Comparison of ENCODE assay signal across 8 cellular contexts in the genomic region with DNA sequence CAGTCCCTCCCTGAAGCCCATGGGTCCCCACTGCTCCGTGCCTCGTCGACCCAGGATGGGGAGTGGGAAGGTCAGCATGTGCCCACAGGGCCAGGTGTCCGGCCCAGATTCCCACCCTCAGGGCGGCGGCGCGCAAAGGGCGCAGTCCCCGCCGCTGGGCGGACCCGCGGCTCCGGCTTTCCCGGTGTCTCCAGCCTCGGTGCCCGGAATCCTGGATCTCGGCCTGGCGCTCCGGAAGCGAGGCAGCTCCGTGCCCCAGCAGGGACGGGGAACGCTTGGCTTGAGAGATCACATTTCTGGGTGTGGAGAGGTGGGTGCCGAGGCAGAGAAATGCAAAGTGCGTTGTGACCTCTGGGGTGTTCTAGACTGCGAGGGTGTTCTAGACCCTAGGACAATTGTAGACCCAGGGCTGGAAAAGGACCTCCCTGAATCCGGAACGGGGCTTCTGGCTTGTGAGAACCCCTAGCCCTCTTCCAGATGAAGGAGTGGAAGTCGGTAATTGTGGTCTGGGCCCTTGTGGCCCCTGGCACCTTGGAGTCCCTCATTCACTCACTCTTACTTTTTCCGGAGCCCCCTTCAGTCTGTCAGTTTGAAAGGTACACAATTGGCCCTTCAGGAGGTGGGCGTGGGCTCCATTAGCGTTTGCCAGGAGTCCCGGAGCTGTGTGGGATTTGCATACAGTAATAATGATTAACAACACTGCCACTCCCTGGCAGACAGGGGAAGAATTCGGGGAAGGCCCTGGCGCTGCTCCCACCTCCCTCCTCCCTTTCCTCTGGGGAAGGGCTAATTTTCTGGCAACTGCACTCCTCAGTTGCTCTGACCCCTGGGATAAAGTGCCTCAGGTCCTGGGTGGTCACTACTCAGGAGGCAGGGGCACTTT. TPM values are rescaled to one million over a fixed set of nuclear protein-coding genes. Genes with fewer than 3 reads are reported as not detected.
DNase-seq lines count a peak whose midpoint lies in the region; ATAC-seq and TF ChIP-seq lines count a peak whose summit lies in the region.

No MANE protein-coding gene starts in this region.

- no peak overlapping the region for H3K27ac ChIP-seq in BLaER1 treated with 17β-estradiol and CSF1 and Interleukin-3, amounts not matched to agents 10 nM and 100 nM
- H3K27ac ChIP-seq in coronary artery, result peak overlapping the region; percentile 33 to 84

- 0 out of 22 replicates have a peak overlapping the region, but pooled peaks of 1 of the 11 experiments have one; percentile 70 for H3K9ac ChIP-seq in BLaER1 treated with 17β-estradiol and CSF1 and Interleukin-3, amounts not matched to agents 10 nM and 100 nM

- peak; percentile 64 for DNase-seq in NCI-H774 (lab: John Stamatoyannopoulos, UW)
- peak; percentile 81 for DNase-seq in coronary artery (ENCODE audit: low spot score)
- peak; percentile 91 for DNase-seq in left lobe of liver (ENCODE audit: low spot score)
- no peak for DNase-seq in stimulated activated naive CD8-positive, alpha-beta T cell treated with anti-CD3 and anti-CD28 coated beads, Interleukin-15, amount 100 ng/mL, for 72 hours
- no peak for DNase-seq in KG1 (lab: John Stamatoyannopoulos, UW)

- peaks cover 0 to 58% (median 30%) of the 10 kb centered on the region in 11 experiments; a peak in 17 of 22 replicates for H4K20me1 ChIP-seq in BLaER1 treated with 17β-estradiol and CSF1 and Interleukin-3, amounts not matched to agents 10 nM and 100 nM

- H3K36me3 ChIP-seq in BLaER1 treated with 17β-estradiol and CSF1 and Interleukin-3, amounts not matched to agents 10 nM and 100 nM, result no peaks in the 10 kb centered on the region

- H3K9me3 Mint-ChIP-seq in stimulated activated naive CD8-positive, alpha-beta T cell treated with anti-CD3 and anti-CD28 coated beads, Interleukin-15, amount 100 ng/mL, for 72 hours, result no peaks in the 10 kb centered on the region

- H3K4me3 ChIP-seq in BLaER1 treated with 17β-estradiol and CSF1 and Interleukin-3, amounts not matched to agents 10 nM and 100 nM, result peak overlapping the region in 9 of 10 experiments; percentile 59 to 75 (median 66); a peak in 17 of 20 replicates
- peak overlapping the region; percentile 86 for H3K4me3 ChIP-seq in coronary artery

- peak; percentile 45 for TF ChIP-seq CTCF in coronary artery (IDR thresholded peaks at IDR 0.05)

- peak overlapping the region; percentile 56 to 59 for H3K4me3 Mint-ChIP-seq in stimulated activated naive CD8-positive, alpha-beta T cell treated with anti-CD3 and anti-CD28 coated beads, Interleukin-15, amount 100 ng/mL, for 72 hours

- peak overlapping the region; percentile 93 to 99 (median 96); a peak in 21 of 22 replicates for H3K4me2 ChIP-seq in BLaER1 treated with 17β-estradiol and CSF1 and Interleukin-3, amounts not matched to agents 10 nM and 100 nM

- H3K27ac Mint-ChIP-seq in stimulated activated naive CD8-positive, alpha-beta T cell treated with anti-CD3 and anti-CD28 coated beads, Interleukin-15, amount 100 ng/mL, for 72 hours, result no peak overlapping the region

- ATAC-seq in HG02759 (IDR thresholded peaks at IDR 0.05; ENCODE audit: unreplicated experiment) (peak; percentile 45), left lobe of liver (peak; percentile 70), GM18520 (IDR thresholded peaks at IDR 0.05; ENCODE audit: unreplicated experiment) (no peak)
- ATAC-seq in stimulated activated naive CD8-positive, alpha-beta T cell treated with anti-CD3 and anti-CD28 coated beads, Interleukin-15, amount 100 ng/mL, for 72 hours, result no peak

- H3K27me3 ChIP-seq in BLaER1 treated with 17β-estradiol and CSF1 and Interleukin-3, amounts not matched to agents 10 nM and 100 nM, result peaks cover 62 to 75% (median 69%) of the 10 kb centered on the region in 11 experiments

- no peaks in the 10 kb centered on the region for H3K9me3 ChIP-seq in BLaER1 treated with 17β-estradiol and CSF1 and Interleukin-3, amounts not matched to agents 10 nM and 100 nM (replicated peaks in 1 of 11)

- H3K4me1 Mint-ChIP-seq in stimulated activated naive CD8-positive, alpha-beta T cell treated with anti-CD3 and anti-CD28 coated beads, Interleukin-15, amount 100 ng/mL, for 72 hours, result peaks cover 12% of the 10 kb centered on the region

- peaks cover 13 to 35% (median 23%) of the 10 kb centered on the region in 10 experiments for H3K4me1 ChIP-seq in BLaER1 treated with 17β-estradiol and CSF1 and Interleukin-3, amounts not matched to agents 10 nM and 100 nM

- H3K27me3 Mint-ChIP-seq in stimulated activated naive CD8-positive, alpha-beta T cell treated with anti-CD3 and anti-CD28 coated beads, Interleukin-15, amount 100 ng/mL, for 72 hours, result peaks cover 90% of the 10 kb centered on the region

RNA-seq across cellular contexts. Expression of gene KCND3, which starts 1.7 kb away (rescaled TPM):
- total RNA-seq in left lobe of liver, result 24.7 TPM

Comparison
In these comparisons a context has a peak if more than half of its experiments do, and no peak if none do; other contexts are left out.
1. H3K27ac ChIP-seq: peak in coronary artery (2 of 2); none in BLaER1 treated with 17β-estradiol and CSF1 and Interleukin-3, amounts not matched to agents 10 nM and 100 nM (0 of 11).
2. ATAC-seq: peak in HG02759 (single experiment) and left lobe of liver (single experiment); none in stimulated activated naive CD8-positive, alpha-beta T cell treated with anti-CD3 and anti-CD28 coated beads, Interleukin-15, amount 100 ng/mL, for 72 hours (single experiment) and GM18520 (single experiment).
3. DNase-seq: peak in NCI-H774 (single experiment), coronary artery (single experiment) and left lobe of liver (single experiment); none in stimulated activated naive CD8-positive, alpha-beta T cell treated with anti-CD3 and anti-CD28 coated beads, Interleukin-15, amount 100 ng/mL, for 72 hours (0 of 2) and KG1 (single experiment).